ENCODE assay signal across 1 cellular context in genomic region chr13:113291129-113291528, GRCh38.
TF ChIP-seq lines count a peak whose summit lies in the region.

No MANE protein-coding gene starts in this region.

TF ChIP-seq in WTC11, 78 proteins besides CTCF, POLR2A, EP300 and RAD21 (continued from another document):
- TF ChIP-seq E2F4 (CRISPR knock-in tag; IDR thresholded peaks at IDR 0.05; ENCODE audit: borderline replicate concordance, low read depth) = no peak
- TF ChIP-seq GRHL2 (CRISPR knock-in tag; IDR thresholded peaks at IDR 0.05; ENCODE audit: insufficient replicate concordance, severe bottlenecking) = no peak
- no peak for TF ChIP-seq ATF1 (CRISPR knock-in tag; IDR thresholded peaks at IDR 0.05)
